Comparison of ENCODE assay signal across 19 cellular contexts in genomic region chr3:143163562-143163961, GRCh38. TPM values are rescaled to one million over a fixed set of nuclear protein-coding genes. Genes with fewer than 3 reads are reported as not detected.
DNase-seq lines count a peak whose midpoint lies in the region; ATAC-seq, FAIRE-seq and TF ChIP-seq lines count a peak whose summit lies in the region.
"Had no signal": no experiment of that assay in that cellular context is flagged by ENCODE, and none has a peak within 500 bp of the region (broad histone marks: within the 10 kb centered on the region; RNA-seq: fewer than 3 reads in every experiment).

No MANE protein-coding gene starts in this region.

- in situ Hi-C loops in HepG2 (cut with HindIII; ENCODE audit: extremely low pct_ligation_motif_present, low pct_unique_long_range_greater_than_20kb), result no loop called here

- H3K9me3 ChIP-seq in Karpas-422 (ENCODE audit: low read length), result no peaks in the 10 kb centered on the region
- H3K9me3 ChIP-seq in parathyroid adenoma (ENCODE audit: control insufficient read depth, low read length), result no peaks in the 10 kb centered on the region
- H3K9me3 ChIP-seq in HepG2 (ENCODE audit: low read length), result no peaks in the 10 kb centered on the region
- H3K9me3 ChIP-seq: SJCRH30 had no signal

- BruUV-seq in HepG2 (replicated peaks; lab: Mats Ljungman, UMichigan), result no TSS peak

- H3K36me3 Mint-ChIP-seq in activated CD4-positive, alpha-beta T cell treated with anti-CD3 and anti-CD28 coated beads, Interleukin-2, amount 10 ng/mL, durations not matched to agents 24 days and 14 days (ENCODE audit: low read depth), result peaks cover 4% of the 10 kb centered on the region
- H3K36me3 Mint-ChIP-seq in activated CD4-positive, alpha-beta T cell treated with anti-CD3 and anti-CD28 coated beads, Interleukin-2, amount 10 ng/mL, durations not matched to agents 7 days and 5 days (ENCODE audit: low read depth), result no peaks in the 10 kb centered on the region
- peaks cover 2% of the 10 kb centered on the region for H3K36me3 Mint-ChIP-seq in activated T-helper 1 cell treated with anti-CD3 and anti-CD28 coated beads, Interleukin-12 subunit alpha, Interleukin-12 subunit beta, Interleukin-2, Interleukin-4 antibody, amounts not matched to agents 30 ng/mL and 10 ng/mL and 1 ng/mL, durations not matched to agents 14 hours and 24 hours and 36 hours (ENCODE audit: low read depth)

- peaks cover 12% of the 10 kb centered on the region for H3K9me3 Mint-ChIP-seq in activated CD4-positive, alpha-beta T cell treated with anti-CD3 and anti-CD28 coated beads, Interleukin-2, amount 10 ng/mL, durations not matched to agents 24 days and 14 days
- H3K9me3 Mint-ChIP-seq in activated CD4-positive, alpha-beta T cell treated with anti-CD3 and anti-CD28 coated beads, Interleukin-2, amount 10 ng/mL, durations not matched to agents 7 days and 5 days, result peaks cover 6% of the 10 kb centered on the region
- no peaks in the 10 kb centered on the region for H3K9me3 Mint-ChIP-seq in activated T-helper 1 cell treated with anti-CD3 and anti-CD28 coated beads, Interleukin-12 subunit alpha, Interleukin-12 subunit beta, Interleukin-2, Interleukin-4 antibody, amounts not matched to agents 30 ng/mL and 10 ng/mL and 1 ng/mL, durations not matched to agents 14 hours and 24 hours and 36 hours
- H3K9me3 Mint-ChIP-seq: effector memory CD8-positive, alpha-beta T cell had no signal

- no peak for TF ChIP-seq POLR2A in HepG2 (IDR thresholded peaks at IDR 0.05; ENCODE audit: insufficient read depth in 1 of 2, low read depth in 2 of 2, low read length in 2 of 2)

- H3K4me3 Mint-ChIP-seq in activated CD4-positive, alpha-beta T cell treated with anti-CD3 and anti-CD28 coated beads, Interleukin-2, amount 10 ng/mL, durations not matched to agents 24 days and 14 days, result peak overlapping the region; percentile 47
- no peak overlapping the region for H3K4me3 Mint-ChIP-seq in activated CD4-positive, alpha-beta T cell treated with anti-CD3 and anti-CD28 coated beads, Interleukin-2, amount 10 ng/mL, durations not matched to agents 7 days and 5 days
- no peak overlapping the region for H3K4me3 Mint-ChIP-seq in activated T-helper 1 cell treated with anti-CD3 and anti-CD28 coated beads, Interleukin-12 subunit alpha, Interleukin-12 subunit beta, Interleukin-2, Interleukin-4 antibody, amounts not matched to agents 30 ng/mL and 10 ng/mL and 1 ng/mL, durations not matched to agents 14 hours and 24 hours and 36 hours
- H3K4me3 Mint-ChIP-seq: neural crest cell had no signal

- FAIRE-seq in HepG2 (lab: Jason Lieb, UNC), result no peak
- FAIRE-seq: urothelium cell line had no signal

- TF ChIP-seq CTCF in parathyroid adenoma (IDR thresholded peaks at IDR 0.05) (no peak), HepG2 (CRISPR knock-in tag; IDR thresholded peaks at IDR 0.05) (no peak)

- H3K27ac ChIP-seq in Karpas-422 (ENCODE audit: low read length), result no peak overlapping the region
- H3K27ac ChIP-seq in parathyroid adenoma, result no peak overlapping the region
- H3K27ac ChIP-seq in HepG2 (ENCODE audit: extremely low read length, insufficient read depth, low read length), result no peak overlapping the region
- H3K27ac ChIP-seq: SJCRH30 had no signal

- no peak for TF ChIP-seq EP300 in HepG2 (IDR thresholded peaks at IDR 0.05; ENCODE audit: low read depth in 2 of 2, low read length in 2 of 2)
- TF ChIP-seq EP300 in HepG2 (CRISPR knock-in tag; IDR thresholded peaks at IDR 0.05; ENCODE audit: borderline replicate concordance), result no peak

- H3K4me1 Mint-ChIP-seq in activated CD4-positive, alpha-beta T cell treated with anti-CD3 and anti-CD28 coated beads, Interleukin-2, amount 10 ng/mL, durations not matched to agents 24 days and 14 days, result peaks cover 56% of the 10 kb centered on the region
- peaks cover 42% of the 10 kb centered on the region for H3K4me1 Mint-ChIP-seq in activated CD4-positive, alpha-beta T cell treated with anti-CD3 and anti-CD28 coated beads, Interleukin-2, amount 10 ng/mL, durations not matched to agents 7 days and 5 days
- H3K4me1 Mint-ChIP-seq in activated T-helper 1 cell treated with anti-CD3 and anti-CD28 coated beads, Interleukin-12 subunit alpha, Interleukin-12 subunit beta, Interleukin-2, Interleukin-4 antibody, amounts not matched to agents 30 ng/mL and 10 ng/mL and 1 ng/mL, durations not matched to agents 14 hours and 24 hours and 36 hours (ENCODE audit: low read depth), result peaks cover 61% of the 10 kb centered on the region

- POLR2A ChIA-PET in activated CD4-positive, alpha-beta T cell treated with anti-CD3 and anti-CD28 coated beads, Interleukin-2, amount 10 ng/mL, durations not matched to agents 7 days and 5 days (lab: Charles Lee), result interaction anchor here (1.0 kb wide), 1 partner anchor 42 kb away, joined by 3 read pairs; no protein-coding TSS in a partner anchor
- POLR2A ChIA-PET in HepG2 (lab: Yijun Ruan, JAX), result no interaction called here

- CTCF ChIA-PET in activated CD4-positive, alpha-beta T cell treated with anti-CD3 and anti-CD28 coated beads, Interleukin-2, amount 10 ng/mL, durations not matched to agents 7 days and 5 days (lab: Charles Lee), result no interaction called here
- CTCF ChIA-PET in HepG2 (lab: Yijun Ruan, JAX; ENCODE audit: low intra/inter-chr PET ratio, low total read pairs), result no interaction called here

- H4K20me1 ChIP-seq in Karpas-422 (ENCODE audit: insufficient read depth, low read depth, low read length) (no peaks in the 10 kb centered on the region), HepG2 (ENCODE audit: insufficient read depth, low read length) (no peaks in the 10 kb centered on the region)

- ATAC-seq in HG03439 (IDR thresholded peaks at IDR 0.05; ENCODE audit: unreplicated experiment), result no peak
- no peak for ATAC-seq in HepG2
- ATAC-seq: effector memory CD8-positive, alpha-beta T cell; PC-3 had no signal

- H3K27me3 ChIP-seq in Karpas-422 (ENCODE audit: low read length), result no peaks in the 10 kb centered on the region
- no peaks in the 10 kb centered on the region for H3K27me3 ChIP-seq in parathyroid adenoma (ENCODE audit: control insufficient read depth, insufficient read depth, low read length)
- H3K27me3 ChIP-seq in HepG2 (ENCODE audit: control insufficient read depth in 1 of 2, insufficient read depth in 2 of 2, low read length in 2 of 2), result peaks cover 0 to 1% of the 10 kb centered on the region in 2 experiments; a peak in 1 of 5 replicates
- H3K27me3 ChIP-seq: SJCRH30 had no signal

- 0% methylated on average over 2 of the region's 2 CpGs for WGBS in HepG2 (ENCODE audit: low lambda C conversion rate)

- no peaks in the 10 kb centered on the region for H3K36me3 ChIP-seq in Karpas-422 (ENCODE audit: insufficient read depth, low read length)
- H3K36me3 ChIP-seq in parathyroid adenoma (ENCODE audit: control insufficient read depth, insufficient read depth, low read length), result no peaks in the 10 kb centered on the region
- H3K36me3 ChIP-seq in HepG2 (replicated peaks in 1 of 2; ENCODE audit: control insufficient read depth in 1 of 2, insufficient read depth in 2 of 2, low read length in 2 of 2), result no peaks in the 10 kb centered on the region
- H3K36me3 ChIP-seq: SJCRH30 had no signal

- no peak for DNase-seq in activated CD4-positive, alpha-beta T cell treated with anti-CD3 and anti-CD28 coated beads, Interleukin-2, amount 10 ng/mL, durations not matched to agents 24 days and 14 days
- no peak for DNase-seq in activated CD4-positive, alpha-beta T cell treated with anti-CD3 and anti-CD28 coated beads, Interleukin-2, amount 10 ng/mL, durations not matched to agents 7 days and 5 days
- DNase-seq in Karpas-422, result peak; percentile 63
- no peak for DNase-seq in activated T-helper 1 cell treated with anti-CD3 and anti-CD28 coated beads, Interleukin-12 subunit alpha, Interleukin-12 subunit beta, Interleukin-2, Interleukin-4 antibody, amounts not matched to agents 30 ng/mL and 10 ng/mL and 1 ng/mL, durations not matched to agents 14 hours and 24 hours and 36 hours (ENCODE audit: low spot score)
- DNase-seq in SHP77 treated with DMSO at 0.1 percent for 48 hours (lab: John Stamatoyannopoulos, UW), result no peak
- DNase-seq in HepG2 (ENCODE audit: low spot score), result no peak
- DNase-seq: activated CD4-positive, alpha-beta T cell treated with anti-CD3 and anti-CD28 coated beads for 1 hour; activated naive CD4-positive, alpha-beta T cell; DMS79; effector memory CD8-positive, alpha-beta T cell; NCI-H2029 treated with DMSO at 0.1 percent for 48 hours; NCI-H510A; PC-3; SJCRH30; T-helper 9 cell had no signal

- peak overlapping the region; percentile 90 for H3K27ac Mint-ChIP-seq in activated CD4-positive, alpha-beta T cell treated with anti-CD3 and anti-CD28 coated beads, Interleukin-2, amount 10 ng/mL, durations not matched to agents 24 days and 14 days
- H3K27ac Mint-ChIP-seq in activated CD4-positive, alpha-beta T cell treated with anti-CD3 and anti-CD28 coated beads, Interleukin-2, amount 10 ng/mL, durations not matched to agents 7 days and 5 days, result no peak overlapping the region
- peak overlapping the region; percentile 87 for H3K27ac Mint-ChIP-seq in activated T-helper 1 cell treated with anti-CD3 and anti-CD28 coated beads, Interleukin-12 subunit alpha, Interleukin-12 subunit beta, Interleukin-2, Interleukin-4 antibody, amounts not matched to agents 30 ng/mL and 10 ng/mL and 1 ng/mL, durations not matched to agents 14 hours and 24 hours and 36 hours
- H3K27ac Mint-ChIP-seq: effector memory CD8-positive, alpha-beta T cell had no signal

- H3K4me3 ChIP-seq in Karpas-422 (ENCODE audit: low read length) (no peak overlapping the region), parathyroid adenoma (ENCODE audit: low read depth, low read length) (no peak overlapping the region), HepG2 (replicated peaks in 1 of 3; ENCODE audit: insufficient read depth in 1 of 3, low read depth in 2 of 3, low read length in 3 of 3) (no peak overlapping the region)
- H3K4me3 ChIP-seq: SJCRH30 had no signal

- intact Hi-C loops in activated CD4-positive, alpha-beta T cell treated with anti-CD3 and anti-CD28 coated beads, Interleukin-2, amount 10 ng/mL, durations not matched to agents 24 days and 14 days (cut with micrococcal nuclease), result loop anchor here (5.0 kb wide), 1 partner anchor 44 kb away; no protein-coding TSS in a partner anchor
- intact Hi-C loops in activated T-helper 1 cell treated with anti-CD3 and anti-CD28 coated beads, Interleukin-12 subunit alpha, Interleukin-12 subunit beta, Interleukin-2, Interleukin-4 antibody, amounts not matched to agents 30 ng/mL and 10 ng/mL and 1 ng/mL, durations not matched to agents 14 hours and 24 hours and 36 hours (cut with micrococcal nuclease), result loop anchor here (10.0 kb wide), 2 partner anchors 439 to 1619 kb away; partner anchors contain the start of gene TRPC1
- intact Hi-C loops in HepG2 (cut with micrococcal nuclease; ENCODE audit: unreplicated experiment), result no loop called here

- no peaks in the 10 kb centered on the region for H3K27me3 Mint-ChIP-seq in activated CD4-positive, alpha-beta T cell treated with anti-CD3 and anti-CD28 coated beads, Interleukin-2, amount 10 ng/mL, durations not matched to agents 24 days and 14 days
- no peaks in the 10 kb centered on the region for H3K27me3 Mint-ChIP-seq in activated CD4-positive, alpha-beta T cell treated with anti-CD3 and anti-CD28 coated beads, Interleukin-2, amount 10 ng/mL, durations not matched to agents 7 days and 5 days
- peaks cover 4% of the 10 kb centered on the region for H3K27me3 Mint-ChIP-seq in activated T-helper 1 cell treated with anti-CD3 and anti-CD28 coated beads, Interleukin-12 subunit alpha, Interleukin-12 subunit beta, Interleukin-2, Interleukin-4 antibody, amounts not matched to agents 30 ng/mL and 10 ng/mL and 1 ng/mL, durations not matched to agents 14 hours and 24 hours and 36 hours (ENCODE audit: insufficient read depth)
- H3K27me3 Mint-ChIP-seq: effector memory CD8-positive, alpha-beta T cell had no signal

- H3K4me2 ChIP-seq in Karpas-422 (ENCODE audit: low read depth, low read length, poor library complexity, severe bottlenecking), result peak overlapping the region; percentile 43
- H3K4me2 ChIP-seq in parathyroid adenoma (ENCODE audit: low read length), result no peak overlapping the region
- no peak overlapping the region for H3K4me2 ChIP-seq in HepG2 (ENCODE audit: low read depth, low read length)

- H3K4me1 ChIP-seq in Karpas-422 (ENCODE audit: low read length) (peaks cover 19% of the 10 kb centered on the region), parathyroid adenoma (no peaks in the 10 kb centered on the region), HepG2 (ENCODE audit: insufficient read depth, low read length) (no peaks in the 10 kb centered on the region)

- H2AFZ ChIP-seq in Karpas-422 (ENCODE audit: low read length), result peak overlapping the region; percentile 21; the same call in 1 of the 2 replicates
- peak overlapping the region; percentile 14 for H2AFZ ChIP-seq in parathyroid adenoma
- no peak overlapping the region for H2AFZ ChIP-seq in HepG2 (ENCODE audit: low read length)

- H3K79me2 ChIP-seq in Karpas-422 (ENCODE audit: low read length) (no peaks in the 10 kb centered on the region), parathyroid adenoma (no peaks in the 10 kb centered on the region), HepG2 (ENCODE audit: insufficient read depth, low read length) (no peaks in the 10 kb centered on the region)

- H3K9ac ChIP-seq in Karpas-422 (ENCODE audit: low read length) (no peak overlapping the region), parathyroid adenoma (no peak overlapping the region), HepG2 (ENCODE audit: insufficient read depth, low read depth, low read length) (no peak overlapping the region)

- no peaks in the 10 kb centered on the region for H3K9me2 ChIP-seq in Karpas-422 (replicated peaks; ENCODE audit: insufficient read depth, low read length)

- TF ChIP-seq RAD21 in HepG2 (CRISPR knock-in tag; IDR thresholded peaks at IDR 0.05), result no peak

RNA-seq across cellular contexts. Expression of gene CHST2, which starts 44.0 kb away (rescaled TPM):
- total RNA-seq in activated CD4-positive, alpha-beta T cell treated with anti-CD3 and anti-CD28 coated beads, Interleukin-2, amount 10 ng/mL, durations not matched to agents 24 days and 14 days, result 6.1 and 6.4 TPM in 2 replicates
- total RNA-seq in activated CD4-positive, alpha-beta T cell treated with anti-CD3 and anti-CD28 coated beads, Interleukin-2, amount 10 ng/mL, durations not matched to agents 7 days and 5 days, result 1 to 10 TPM; 1.3 to 1.7 TPM
- total RNA-seq in Karpas-422 (2014; rRNA removed; shearing (Covaris generic); ENCODE audit: low replicate concordance), result 14.3 and 23.8 TPM in 2 replicates
- total RNA-seq in activated T-helper 1 cell treated with anti-CD3 and anti-CD28 coated beads, Interleukin-12 subunit alpha, Interleukin-12 subunit beta, Interleukin-2, Interleukin-4 antibody, amounts not matched to agents 30 ng/mL and 10 ng/mL and 1 ng/mL, durations not matched to agents 14 hours and 24 hours and 36 hours, result 11.3 and 11.4 TPM in 2 replicates
- not detected in 2 replicates for total RNA-seq in HepG2 (2016; rRNA removed; fragmentation: Illumina TruSeq; extraction: Trizol)
- not detected in 2 replicates for total RNA-seq in HepG2 (2016; cell fraction: cytosol; rRNA removed; fragmentation: Illumina TruSeq; extraction: Trizol; ENCODE audit: low read depth)
- total RNA-seq in HepG2 (2016; cell fraction: insoluble cytoplasmic fraction; rRNA removed; fragmentation: Illumina TruSeq; extraction: Trizol), result not detected in 2 replicates
- total RNA-seq in HepG2 (2016; cell fraction: membrane; rRNA removed; fragmentation: Illumina TruSeq; extraction: Trizol), result not detected in 2 replicates
- not detected in 2 replicates for total RNA-seq in HepG2 (2016; cell fraction: nucleus; rRNA removed; fragmentation: Illumina TruSeq; extraction: Trizol)
- not detected in 2 replicates for polyA plus RNA-seq in HepG2 (2011; rRNA removed)
- polyA plus RNA-seq in HepG2 (2011; cell fraction: cytosol; rRNA removed), result not detected in 2 replicates
- polyA plus RNA-seq in HepG2 (2011; cell fraction: nucleus; rRNA removed), result not detected in 2 replicates
- polyA plus RNA-seq in HepG2 (2012), result not detected in 2 replicates
- polyA plus RNA-seq in HepG2 (2016; cell fraction: cytosol; fragmentation: Illumina TruSeq; extraction: Trizol; ENCODE audit: low read depth), result not detected in 2 replicates
- polyA plus RNA-seq in HepG2 (2016; cell fraction: insoluble cytoplasmic fraction; fragmentation: Illumina TruSeq; extraction: Trizol; ENCODE audit: low read depth), result not detected in 2 replicates
- not detected in 2 replicates for polyA plus RNA-seq in HepG2 (2016; cell fraction: membrane; fragmentation: Illumina TruSeq; extraction: Trizol; ENCODE audit: low read depth)
- polyA plus RNA-seq in HepG2 (2016; cell fraction: nucleus; fragmentation: Illumina TruSeq; extraction: Trizol; ENCODE audit: insufficient read depth, low read depth), result not detected in 2 replicates
- 0.05 TPM in 1 of 2 replicates, not detected in the other for polyA minus RNA-seq in HepG2 (2011; rRNA and poly(A)+ RNA removed; ENCODE audit: low replicate concordance)
- not detected in 2 replicates for polyA minus RNA-seq in HepG2 (2011; cell fraction: cytosol; rRNA and poly(A)+ RNA removed)
- not detected in 2 replicates for polyA minus RNA-seq in HepG2 (2011; cell fraction: nucleus; rRNA and poly(A)+ RNA removed)
